In the genomic region with DNA sequence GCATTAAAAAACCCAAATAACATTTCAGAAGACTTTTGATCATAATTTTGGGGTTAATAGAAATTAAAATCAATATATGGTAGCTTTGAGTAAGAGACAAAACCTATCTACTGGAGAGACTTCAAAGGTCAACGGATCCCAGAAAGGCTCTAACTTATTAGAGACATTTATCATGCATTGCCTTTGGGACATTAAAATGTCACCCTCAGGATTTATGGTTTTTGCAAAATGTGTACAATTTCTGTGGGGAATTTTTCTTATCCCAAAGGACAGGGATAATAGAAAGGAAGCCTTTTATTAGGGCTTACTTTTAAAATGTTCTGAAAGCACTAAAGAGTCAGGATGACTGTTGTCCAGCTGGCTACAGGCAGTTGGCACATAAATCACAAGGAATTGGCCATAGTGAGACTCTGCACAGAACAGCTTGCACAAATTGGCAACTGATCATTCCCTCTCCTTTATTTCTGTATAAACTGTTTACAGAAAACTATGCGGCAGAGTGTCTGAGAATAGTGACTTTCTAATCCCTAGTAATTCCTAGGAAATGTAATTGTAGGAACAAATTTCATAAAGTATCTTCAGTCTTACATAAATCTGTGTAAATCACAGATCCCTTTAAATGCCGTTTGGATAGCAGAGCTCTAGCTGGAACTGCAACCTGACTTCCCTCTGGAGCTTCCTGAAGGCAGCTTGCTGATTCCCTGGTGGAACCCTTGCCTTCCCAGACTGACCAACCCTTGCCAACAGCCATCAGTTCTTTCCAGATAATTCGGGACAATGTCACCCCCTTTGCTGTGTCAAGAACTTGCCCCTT, we compare ENCODE assay signal across 15 cellular contexts.
DNase-seq lines count a peak whose midpoint lies in the region; ATAC-seq and TF ChIP-seq lines count a peak whose summit lies in the region.
"Had no signal": no experiment of that assay in that cellular context is flagged by ENCODE, and none has a peak within 500 bp of the region (broad histone marks: within the 10 kb centered on the region; RNA-seq: fewer than 3 reads in every experiment).

No MANE protein-coding gene starts in this region.

- H3K27ac ChIP-seq in angular gyrus (ENCODE audit: low read depth, low read length) (peak overlapping the region; percentile 14), right cardiac atrium (ENCODE audit: low read length) (peak overlapping the region; percentile 77), stomach (peak overlapping the region in 4 of 5 donors; percentile 24 to 55 (median 40))
- H3K27ac ChIP-seq: cardiac muscle cell, SK-N-MC, upper lobe of left lung had no signal

- TF ChIP-seq POLR2A in stomach (IDR thresholded peaks at IDR 0.05), result no peak

- H3K4me1 ChIP-seq in right cardiac atrium (ENCODE audit: control insufficient read depth, insufficient read depth, low read length) (peaks cover 8% of the 10 kb centered on the region), stomach (peaks cover 5 to 47% (median 21%) of the 10 kb centered on the region in 4 donors)

- TF ChIP-seq CTCF in stomach (IDR thresholded peaks at IDR 0.05), result no peak
- TF ChIP-seq CTCF in GM13977 (IDR thresholded peaks at IDR 0.05; ENCODE audit: extremely low read depth, insufficient read depth, missing control alignments), result no peak

- in situ Hi-C loops in GM13977 (cut with MboI; ENCODE audit: low pct_unique_long_range_greater_than_20kb, low sequenced_read_pairs, unreplicated experiment), result no loop called here

- H3K9me3 ChIP-seq in right cardiac atrium (ENCODE audit: control insufficient read depth, low read length) (no peaks in the 10 kb centered on the region), stomach (peaks cover 0 to 4% (median 0%) of the 10 kb centered on the region in 4 donors)
- H3K9me3 ChIP-seq: upper lobe of left lung had no signal

- 23% methylated on average over 4 of the region's 4 CpGs for WGBS in right cardiac atrium
- WGBS in stomach, 5 donors, result 52 to 69% (median 56%) methylated on average over 4 of the region's 4 CpGs

- intact Hi-C loops in right cardiac atrium (cut with DNase I) (no loop called here), stomach (cut with DNase I; ENCODE audit: low total_unique reads) (no loop called here)

- TF ChIP-seq EP300 in stomach (IDR thresholded peaks at IDR 0.05), result peak; percentile 21

- no peaks in the 10 kb centered on the region for H3K36me3 ChIP-seq in stomach
- H3K36me3 ChIP-seq: cardiac muscle cell, upper lobe of left lung had no signal

- H3K4me3 ChIP-seq in right cardiac atrium (ENCODE audit: low read length), result no peak overlapping the region
- H3K4me3 ChIP-seq in stomach, result no peak overlapping the region
- H3K4me3 ChIP-seq: cardiac muscle cell, SK-N-MC, upper lobe of left lung had no signal

- DNase-seq in GM04503 (ENCODE audit: low read depth), result peak; percentile 83
- DNase-seq in right cardiac atrium, result peak in 2 of 3 donors; percentile 15 to 64
- DNase-seq in stomach, result no peak
- DNase-seq in SHP77 (lab: John Stamatoyannopoulos, UW), result no peak
- DNase-seq in NCI-H146 treated with DMSO at 0.1 percent for 48 hours (lab: John Stamatoyannopoulos, UW; ENCODE audit: unreplicated experiment), result no peak
- no peak for DNase-seq in GM13977 (ENCODE audit: low spot score)
- DNase-seq: CD4-positive, alpha-beta T cell; Karpas-422; NCI-H524; upper lobe of left lung had no signal

- H3K27me3 ChIP-seq in right cardiac atrium (ENCODE audit: control insufficient read depth, insufficient read depth), result no peaks in the 10 kb centered on the region
- H3K27me3 ChIP-seq in stomach, result no peaks in the 10 kb centered on the region
- H3K27me3 ChIP-seq: cardiac muscle cell, upper lobe of left lung had no signal

- ATAC-seq in right cardiac atrium, result peak in 1 of 2 donors; percentile 69
- no peak for ATAC-seq in HG03095 (IDR thresholded peaks at IDR 0.05; ENCODE audit: unreplicated experiment)
- ATAC-seq: activated T-helper 17 cell treated with anti-CD3 and anti-CD28 coated beads, Interleukin-2, amount 50 U/mL, for 72 hours had no signal

Comparison
In these comparisons a context has a peak if more than half of its experiments do, and no peak if none do; other contexts are left out.
1. DNase-seq: peak in GM04503 (single experiment) and right cardiac atrium (2 of 3); none in stomach (single experiment), SHP77 (0 of 2), NCI-H146 treated with DMSO at 0.1 percent for 48 hours (single experiment) and GM13977 (single experiment).
2. H3K27ac ChIP-seq: peak in every context shown above with its lines; median percentile 77 in right cardiac atrium; 40 in stomach; 14 in angular gyrus.